ENCODE assay signal across 15 cellular contexts in the genomic region with DNA sequence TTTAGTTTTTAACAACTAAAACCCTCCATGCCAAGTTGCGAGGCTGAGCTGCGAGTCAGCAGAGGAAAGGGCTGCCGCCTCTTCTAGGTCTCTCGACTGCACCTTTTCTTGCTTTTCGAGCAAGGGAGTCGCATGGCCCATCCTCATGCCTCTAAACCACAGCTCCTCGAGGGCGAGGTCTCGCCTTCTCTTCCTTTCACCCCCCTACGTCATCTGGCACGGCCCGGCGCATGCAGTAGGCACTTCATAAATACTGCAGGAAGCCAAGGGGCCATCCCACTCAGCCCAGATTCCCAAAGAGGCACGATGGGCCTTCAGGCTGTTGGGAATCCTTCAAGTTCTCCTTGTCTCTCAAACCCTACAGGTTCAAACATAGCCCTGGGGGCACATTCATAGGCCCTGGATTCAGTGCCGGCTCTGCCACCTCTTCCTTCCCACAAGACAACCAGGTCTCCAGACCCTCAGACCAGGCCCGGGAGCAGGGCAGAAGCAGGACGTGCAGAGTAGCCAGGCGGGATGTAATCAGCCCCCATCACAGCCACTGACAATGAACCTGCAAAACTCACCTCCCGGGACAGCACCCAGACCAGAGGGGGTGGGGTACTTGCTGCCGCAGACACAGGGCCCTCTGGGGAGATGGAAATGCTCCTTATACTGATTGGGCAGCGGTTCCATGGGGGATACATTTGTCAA.
"Had no signal": no experiment of that assay in that cellular context is flagged by ENCODE, and none has a peak within 500 bp of the region (broad histone marks: within the 10 kb centered on the region; RNA-seq: fewer than 3 reads in every experiment).

No MANE protein-coding gene starts in this region.

- H3K9ac ChIP-seq: parathyroid adenoma had no signal

- H3K27ac ChIP-seq: gastrocnemius medialis, parathyroid adenoma had no signal

- H3K27ac Mint-ChIP-seq: activated CD4-positive, alpha-beta T cell treated with anti-CD3 and anti-CD28 coated beads for 36 hours; activated CD8-positive, alpha-beta T cell treated with anti-CD3 and anti-CD28 coated beads for 36 hours; activated naive CD8-positive, alpha-beta T cell treated with anti-CD3 and anti-CD28 coated beads, Interleukin-2, amount 50 U/mL, for 24 hours; activated T-helper 1 cell treated with anti-CD3 and anti-CD28 coated beads, Interleukin-12 subunit alpha, Interleukin-12 subunit beta, Interleukin-2, Interleukin-4 antibody, amounts not matched to agents 30 ng/mL and 10 ng/mL and 1 ng/mL, durations not matched to agents 14 hours and 24 hours and 36 hours; stimulated activated memory B cell treated with anti-CD40 and anti-IgM and Interleukin-4, amounts not matched to agents 10 μg/mL and 1 μg/mL and 100 μg/mL, for 72 hours had no signal

- H3K36me3 Mint-ChIP-seq: mesothelial cell of epicardium; stimulated activated memory B cell treated with anti-CD40 and anti-IgM and Interleukin-4, amounts not matched to agents 10 μg/mL and 1 μg/mL and 100 μg/mL, for 72 hours had no signal

- H3K4me1 ChIP-seq: gastrocnemius medialis, parathyroid adenoma had no signal

- H2AFZ ChIP-seq: parathyroid adenoma had no signal

- DNase-seq: activated CD4-positive, alpha-beta T cell treated with anti-CD3 and anti-CD28 coated beads for 36 hours; activated CD8-positive, alpha-beta T cell treated with anti-CD3 and anti-CD28 coated beads for 36 hours; activated naive CD4-positive, alpha-beta T cell treated with Interleukin-2 at 50 U/mL for 16 hours; activated naive CD8-positive, alpha-beta T cell treated with anti-CD3 and anti-CD28 coated beads, Interleukin-2, amount 50 U/mL, for 24 hours; gastrocnemius medialis; left ventricle myocardium superior; right cardiac atrium; T1000; upper lobe of left lung had no signal

- H3K9me3 Mint-ChIP-seq: activated CD8-positive, alpha-beta T cell treated with anti-CD3 and anti-CD28 coated beads for 36 hours; activated naive CD8-positive, alpha-beta T cell treated with anti-CD3 and anti-CD28 coated beads, Interleukin-2, amount 50 U/mL, for 24 hours; activated T-helper 1 cell treated with anti-CD3 and anti-CD28 coated beads, Interleukin-12 subunit alpha, Interleukin-12 subunit beta, Interleukin-2, Interleukin-4 antibody, amounts not matched to agents 30 ng/mL and 10 ng/mL and 1 ng/mL, durations not matched to agents 14 hours and 24 hours and 36 hours; mesothelial cell of epicardium; neural crest cell; stimulated activated memory B cell treated with anti-CD40 and anti-IgM and Interleukin-4, amounts not matched to agents 10 μg/mL and 1 μg/mL and 100 μg/mL, for 72 hours had no signal

- H3K27me3 ChIP-seq: ascending aorta, gastrocnemius medialis, upper lobe of left lung had no signal

- H3K36me3 ChIP-seq: ascending aorta, gastrocnemius medialis, upper lobe of left lung had no signal

- ATAC-seq: activated CD4-positive, alpha-beta T cell treated with anti-CD3 and anti-CD28 coated beads for 36 hours; activated CD8-positive, alpha-beta T cell treated with anti-CD3 and anti-CD28 coated beads for 36 hours; activated naive CD8-positive, alpha-beta T cell treated with anti-CD3 and anti-CD28 coated beads, Interleukin-2, amount 50 U/mL, for 24 hours; gastrocnemius medialis; left ventricle myocardium superior; right cardiac atrium; stimulated activated memory B cell treated with anti-CD40 and anti-IgM and Interleukin-4, amounts not matched to agents 10 μg/mL and 1 μg/mL and 100 μg/mL, for 72 hours had no signal

- H3K4me3 ChIP-seq: ascending aorta, gastrocnemius medialis, upper lobe of left lung had no signal

- H3K27me3 Mint-ChIP-seq: activated CD4-positive, alpha-beta T cell treated with anti-CD3 and anti-CD28 coated beads for 36 hours; activated CD8-positive, alpha-beta T cell treated with anti-CD3 and anti-CD28 coated beads for 36 hours; activated naive CD8-positive, alpha-beta T cell treated with anti-CD3 and anti-CD28 coated beads, Interleukin-2, amount 50 U/mL, for 24 hours; stimulated activated memory B cell treated with anti-CD40 and anti-IgM and Interleukin-4, amounts not matched to agents 10 μg/mL and 1 μg/mL and 100 μg/mL, for 72 hours had no signal

- H3K9me3 ChIP-seq: ascending aorta, gastrocnemius medialis, upper lobe of left lung had no signal

- H3K4me3 Mint-ChIP-seq: activated CD4-positive, alpha-beta T cell treated with anti-CD3 and anti-CD28 coated beads for 36 hours; activated CD8-positive, alpha-beta T cell treated with anti-CD3 and anti-CD28 coated beads for 36 hours; activated naive CD8-positive, alpha-beta T cell treated with anti-CD3 and anti-CD28 coated beads, Interleukin-2, amount 50 U/mL, for 24 hours; activated T-helper 1 cell treated with anti-CD3 and anti-CD28 coated beads, Interleukin-12 subunit alpha, Interleukin-12 subunit beta, Interleukin-2, Interleukin-4 antibody, amounts not matched to agents 30 ng/mL and 10 ng/mL and 1 ng/mL, durations not matched to agents 14 hours and 24 hours and 36 hours; mesothelial cell of epicardium; neural crest cell; stimulated activated memory B cell treated with anti-CD40 and anti-IgM and Interleukin-4, amounts not matched to agents 10 μg/mL and 1 μg/mL and 100 μg/mL, for 72 hours had no signal
